15 cellular contexts compared by ENCODE assay signal in the genomic region with DNA sequence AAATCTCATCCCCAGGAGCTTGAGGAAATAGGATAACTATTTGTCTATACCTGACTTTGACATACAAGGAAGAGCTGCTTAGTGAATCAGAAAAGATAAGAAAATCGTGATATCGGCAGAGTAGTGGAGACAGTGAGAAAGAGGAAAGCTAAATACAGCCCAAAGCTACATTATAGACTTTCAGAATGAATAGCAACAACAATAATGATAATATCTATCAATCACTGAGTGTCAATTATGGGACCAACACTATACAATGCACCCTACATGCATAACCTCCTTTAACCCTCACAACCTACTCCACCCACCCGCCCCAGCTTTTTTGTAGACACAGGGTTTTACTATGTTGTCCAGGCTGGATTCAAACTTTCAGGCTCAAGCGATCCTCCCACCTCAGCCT.
"Had no signal": no experiment of that assay in that cellular context is flagged by ENCODE, and none has a peak within 500 bp of the region (broad histone marks: within the 10 kb centered on the region; RNA-seq: fewer than 3 reads in every experiment).

No MANE protein-coding gene starts in this region.

- H3K4me3 ChIP-seq: esophagus muscularis mucosa, suprapubic skin had no signal

- H3K27me3 Mint-ChIP-seq: activated CD4-positive, alpha-beta T cell treated with anti-CD3 and anti-CD28 coated beads, Interleukin-2, amount 10 ng/mL, durations not matched to agents 7 days and 5 days; activated naive CD8-positive, alpha-beta T cell treated with anti-CD3 and anti-CD28 coated beads for 36 hours had no signal

- H3K4me3 Mint-ChIP-seq: activated CD4-positive, alpha-beta T cell treated with anti-CD3 and anti-CD28 coated beads, Interleukin-2, amount 10 ng/mL, durations not matched to agents 7 days and 5 days; activated naive CD8-positive, alpha-beta T cell treated with anti-CD3 and anti-CD28 coated beads for 36 hours; activated T-cell treated with anti-CD3 and anti-CD28 coated beads, Interleukin-2, amount 50 U/mL, for 72 hours had no signal

- H3K4me1 Mint-ChIP-seq: activated CD4-positive, alpha-beta T cell treated with anti-CD3 and anti-CD28 coated beads, Interleukin-2, amount 10 ng/mL, durations not matched to agents 7 days and 5 days had no signal

- H3K36me3 Mint-ChIP-seq: natural killer cell had no signal

- ATAC-seq: activated T-cell treated with anti-CD3 and anti-CD28 coated beads, Interleukin-2, amount 50 U/mL, for 72 hours; natural killer cell had no signal

- H3K27ac Mint-ChIP-seq: activated CD4-positive, alpha-beta T cell treated with anti-CD3 and anti-CD28 coated beads, Interleukin-2, amount 10 ng/mL, durations not matched to agents 7 days and 5 days; activated naive CD8-positive, alpha-beta T cell treated with anti-CD3 and anti-CD28 coated beads for 36 hours; activated T-cell treated with anti-CD3 and anti-CD28 coated beads, Interleukin-2, amount 50 U/mL, for 72 hours had no signal

- H3K27me3 ChIP-seq: brain microvascular endothelial cell, esophagus muscularis mucosa, suprapubic skin had no signal

- H3K9me3 Mint-ChIP-seq: activated naive CD8-positive, alpha-beta T cell treated with anti-CD3 and anti-CD28 coated beads for 36 hours; natural killer cell had no signal

- H3K27ac ChIP-seq: brain microvascular endothelial cell, esophagus muscularis mucosa, suprapubic skin had no signal

- DNase-seq: activated CD4-positive, alpha-beta T cell treated with anti-CD3 and anti-CD28 coated beads, Interleukin-2, amount 10 ng/mL, durations not matched to agents 7 days and 5 days; activated CD8-positive, alpha-beta memory T cell treated with anti-CD3 and anti-CD28 coated beads, Interleukin-2, amount 50 U/mL, for 48 hours; activated gamma-delta T cell treated with Interleukin-2 at 50 U/mL for 16 hours; activated naive CD8-positive, alpha-beta T cell treated with anti-CD3 and anti-CD28 coated beads for 36 hours; activated T-cell treated with anti-CD3 and anti-CD28 coated beads, Interleukin-2, amount 50 U/mL, for 72 hours; brain microvascular endothelial cell; cortex of kidney; effector CD4-positive, alpha-beta T cell; hippocampal formation; mesenchymal stem cell; natural killer cell; stimulated activated naive CD4-positive, alpha-beta T cell treated with Interleukin-2 at 50 U/mL for 16 hours; trophoblast cell had no signal
